In genomic region chr12:110247340-110248095, GRCh38 we compare ENCODE assay signal across 12 cellular contexts. TPM values are rescaled to one million over a fixed set of nuclear protein-coding genes. Genes with fewer than 3 reads are reported as not detected.
A peak's percentile ranks its signal among the peaks of the same experiment; 100 is the strongest.
DNase-seq lines count a peak whose midpoint lies in the region; ATAC-seq and TF ChIP-seq lines count a peak whose summit lies in the region.
"Had no signal": no experiment of that assay in that cellular context is flagged by ENCODE, and none has a peak within 500 bp of the region (broad histone marks: within the 10 kb centered on the region; RNA-seq: fewer than 3 reads in every experiment).

No MANE protein-coding gene starts in this region.

- intact Hi-C loops in breast epithelium (cut with DNase I; ENCODE audit: low total_unique reads), result no loop called here

- POLR2A ChIA-PET in CD8-positive, alpha-beta memory T cell (lab: Charles Lee), result no interaction called here

- H3K4me1 ChIP-seq in breast epithelium, result peaks cover 0 to 13% of the 10 kb centered on the region in 2 donors
- peaks cover 41 to 58% (median 56%) of the 10 kb centered on the region in 3 donors for H3K4me1 ChIP-seq in skeletal muscle tissue (ENCODE audit: control insufficient read depth in 3 of 3, insufficient read depth in 3 of 3, low read length in 3 of 3)
- no peaks in the 10 kb centered on the region for H3K4me1 ChIP-seq in CD8-positive, alpha-beta memory T cell (ENCODE audit: insufficient read depth, low read length)

- H3K4me1 Mint-ChIP-seq in CD8-positive, alpha-beta memory T cell, result no peaks in the 10 kb centered on the region
- H3K4me1 Mint-ChIP-seq: stimulated activated effector memory CD8-positive, alpha-beta T cell treated with anti-CD3 and anti-CD28 coated beads, Interleukin-12 subunit alpha, Interleukin-12 subunit beta, amount 100 ng/mL, for 72 hours had no signal

- no peak overlapping the region for H3K4me3 Mint-ChIP-seq in CD8-positive, alpha-beta memory T cell
- H3K4me3 Mint-ChIP-seq: CD8-positive, alpha-beta T cell; stimulated activated effector memory CD8-positive, alpha-beta T cell treated with anti-CD3 and anti-CD28 coated beads, Interleukin-12 subunit alpha, Interleukin-12 subunit beta, amount 100 ng/mL, for 72 hours had no signal

- CTCF ChIA-PET in CD8-positive, alpha-beta memory T cell (lab: Charles Lee), result no interaction called here

- H3K27me3 ChIP-seq in breast epithelium, result no peaks in the 10 kb centered on the region
- no peaks in the 10 kb centered on the region for H3K27me3 ChIP-seq in layer of hippocampus (ENCODE audit: control insufficient read depth, insufficient read depth, low read length)
- H3K27me3 ChIP-seq in skeletal muscle tissue (ENCODE audit: control insufficient read depth in 3 of 3, insufficient read depth in 3 of 3, low read length in 3 of 3), result no peaks in the 10 kb centered on the region
- no peaks in the 10 kb centered on the region for H3K27me3 ChIP-seq in CD8-positive, alpha-beta memory T cell (ENCODE audit: insufficient read depth, low read length, poor library complexity, severe bottlenecking)

- H3K9ac ChIP-seq in skeletal muscle tissue (ENCODE audit: low read depth in 1 of 3, low read length in 3 of 3), result peak overlapping the region in 2 of 3 donors; percentile 1 to 80

- peaks cover 0 to 2% (median 0%) of the 10 kb centered on the region in 3 donors for H3K36me3 Mint-ChIP-seq in CD8-positive, alpha-beta memory T cell
- H3K36me3 Mint-ChIP-seq in activated naive CD4-positive, alpha-beta T cell treated with anti-CD3 and anti-CD28 coated beads, Interleukin-2, amount 50 U/mL, for 72 hours, result no peaks in the 10 kb centered on the region
- H3K36me3 Mint-ChIP-seq: CD8-positive, alpha-beta T cell; stimulated activated effector memory CD8-positive, alpha-beta T cell treated with anti-CD3 and anti-CD28 coated beads, Interleukin-12 subunit alpha, Interleukin-12 subunit beta, amount 100 ng/mL, for 72 hours had no signal

- H3K27ac ChIP-seq in breast epithelium, result peak overlapping the region; percentile 91 to 92
- H3K27ac ChIP-seq in layer of hippocampus (ENCODE audit: low read depth, low read length), result peak overlapping the region; percentile 64
- H3K27ac ChIP-seq in skeletal muscle tissue (ENCODE audit: low read depth, low read length), result peak overlapping the region; percentile 73
- no peak overlapping the region for H3K27ac ChIP-seq in CD8-positive, alpha-beta memory T cell (ENCODE audit: low read depth, low read length)

- H3K4me3 ChIP-seq in breast epithelium, result peak overlapping the region in 1 of 3 donors; percentile 32
- H3K4me3 ChIP-seq in skeletal muscle tissue (ENCODE audit: low read length in 3 of 3), result peak overlapping the region in 2 of 3 donors; percentile 45 to 54
- no peak overlapping the region for H3K4me3 ChIP-seq in CD8-positive, alpha-beta memory T cell (ENCODE audit: low read length)

- no peak for TF ChIP-seq POLR2A in breast epithelium (IDR thresholded peaks at IDR 0.05)

- H3K9me3 ChIP-seq in breast epithelium (no peaks in the 10 kb centered on the region), skeletal muscle tissue (ENCODE audit: control insufficient read depth in 3 of 3, low read length in 3 of 3) (no peaks in the 10 kb centered on the region)
- no peaks in the 10 kb centered on the region for H3K9me3 ChIP-seq in CD8-positive, alpha-beta memory T cell (ENCODE audit: low read length)

- ATAC-seq in GM19023 (IDR thresholded peaks at IDR 0.05; ENCODE audit: unreplicated experiment), result no peak
- ATAC-seq in activated naive CD4-positive, alpha-beta T cell treated with anti-CD3 and anti-CD28 coated beads, Interleukin-2, amount 50 U/mL, for 72 hours, result no peak
- ATAC-seq: CD8-positive, alpha-beta T cell; stimulated activated effector memory CD8-positive, alpha-beta T cell treated with anti-CD3 and anti-CD28 coated beads, Interleukin-12 subunit alpha, Interleukin-12 subunit beta, amount 100 ng/mL, for 72 hours had no signal

- H3K9me3 Mint-ChIP-seq in CD8-positive, alpha-beta memory T cell, result no peaks in the 10 kb centered on the region
- no peaks in the 10 kb centered on the region for H3K9me3 Mint-ChIP-seq in activated naive CD4-positive, alpha-beta T cell treated with anti-CD3 and anti-CD28 coated beads, Interleukin-2, amount 50 U/mL, for 72 hours
- H3K9me3 Mint-ChIP-seq: CD8-positive, alpha-beta T cell; stimulated activated effector memory CD8-positive, alpha-beta T cell treated with anti-CD3 and anti-CD28 coated beads, Interleukin-12 subunit alpha, Interleukin-12 subunit beta, amount 100 ng/mL, for 72 hours had no signal

- H3K36me3 ChIP-seq in breast epithelium (no peaks in the 10 kb centered on the region), skeletal muscle tissue (ENCODE audit: control insufficient read depth in 3 of 3, insufficient read depth in 3 of 3, low read length in 3 of 3) (no peaks in the 10 kb centered on the region)
- H3K36me3 ChIP-seq in CD8-positive, alpha-beta memory T cell (ENCODE audit: insufficient read depth, low read length), result no peaks in the 10 kb centered on the region

- DNase-seq in ELR (ENCODE audit: low read depth) (peak; percentile 23), breast epithelium (ENCODE audit: low spot score in 2 of 2) (peak; percentile 63 to 77)
- DNase-seq in CD8-positive, alpha-beta memory T cell, result no peak
- no peak for DNase-seq in activated naive CD4-positive, alpha-beta T cell treated with anti-CD3 and anti-CD28 coated beads, Interleukin-2, amount 50 U/mL, for 72 hours (ENCODE audit: low spot score in 2 of 2)
- DNase-seq in stimulated activated CD4-positive, alpha-beta T cell treated with anti-CD3 and anti-CD28 coated beads, Interleukin-15, amount 100 ng/mL, for 24 hours, result no peak
- DNase-seq: activated CD4-positive, alpha-beta T cell treated with anti-CD3 and anti-CD28 coated beads for 48 hours; amniotic stem cell; CD8-positive, alpha-beta T cell had no signal

- H3K27ac Mint-ChIP-seq in CD8-positive, alpha-beta memory T cell, result peak overlapping the region in 1 of 8 donors; percentile 17
- H3K27ac Mint-ChIP-seq in activated naive CD4-positive, alpha-beta T cell treated with anti-CD3 and anti-CD28 coated beads, Interleukin-2, amount 50 U/mL, for 72 hours, result no peak overlapping the region
- H3K27ac Mint-ChIP-seq: CD8-positive, alpha-beta T cell; stimulated activated effector memory CD8-positive, alpha-beta T cell treated with anti-CD3 and anti-CD28 coated beads, Interleukin-12 subunit alpha, Interleukin-12 subunit beta, amount 100 ng/mL, for 72 hours had no signal

- H3K27me3 Mint-ChIP-seq in CD8-positive, alpha-beta memory T cell, result peaks cover 4 to 8% of the 10 kb centered on the region in 2 donors

- no peak for TF ChIP-seq CTCF in breast epithelium (IDR thresholded peaks at IDR 0.05)

RNA-seq across cellular contexts. Expression of gene ATP2A2, which starts 33.5 kb away (rescaled TPM):
- total RNA-seq in breast epithelium (100 to 1,000 TPM in 2 of 3 donors, 10 to 100 TPM in 1; 95.1 to 109 (median 102) TPM), skeletal muscle tissue (515 TPM)
- total RNA-seq in CD8-positive, alpha-beta memory T cell, result 100 to 1,000 TPM; 199 TPM
- polyA plus RNA-seq in CD8-positive, alpha-beta memory T cell, result 4.8 TPM
- total RNA-seq in activated naive CD4-positive, alpha-beta T cell treated with anti-CD3 and anti-CD28 coated beads, Interleukin-2, amount 50 U/mL, for 72 hours, result 100 to 1,000 TPM; 121 to 132 TPM

Comparison
In these comparisons a context has a peak if more than half of its experiments do, and no peak if none do; other contexts are left out.
1. DNase-seq: peak in ELR (single experiment) and breast epithelium (2 of 2); none in CD8-positive, alpha-beta memory T cell (0 of 5), activated naive CD4-positive, alpha-beta T cell treated with anti-CD3 and anti-CD28 coated beads, Interleukin-2, amount 50 U/mL, for 72 hours (0 of 2) and stimulated activated CD4-positive, alpha-beta T cell treated with anti-CD3 and anti-CD28 coated beads, Interleukin-15, amount 100 ng/mL, for 24 hours (single experiment).